In genomic region chr5:59660737-59661136, GRCh38 we compare ENCODE assay signal across 8 cellular contexts.
DNase-seq lines count a peak whose midpoint lies in the region; ATAC-seq and TF ChIP-seq lines count a peak whose summit lies in the region.
"Had no signal": no experiment of that assay in that cellular context is flagged by ENCODE, and none has a peak within 500 bp of the region (broad histone marks: within the 10 kb centered on the region; RNA-seq: fewer than 3 reads in every experiment).

No MANE protein-coding gene starts in this region.

- H3K4me3 ChIP-seq in body of pancreas, result no peak overlapping the region
- no peak overlapping the region for H3K4me3 ChIP-seq in ovary
- H3K4me3 ChIP-seq: SK-N-MC had no signal

- TF ChIP-seq POLR2A in body of pancreas (IDR thresholded peaks at IDR 0.05), result no peak
- TF ChIP-seq POLR2A in ovary (IDR thresholded peaks at IDR 0.05), result no peak

- H3K4me1 ChIP-seq in body of pancreas (no peaks in the 10 kb centered on the region), ovary (ENCODE audit: insufficient read depth) (no peaks in the 10 kb centered on the region)

- H3K9me3 ChIP-seq in body of pancreas (no peaks in the 10 kb centered on the region), ovary (no peaks in the 10 kb centered on the region)

- intact Hi-C loops in body of pancreas (cut with DNase I) (loop anchor here (10.0 kb wide), 1 partner anchor 256 kb away; no protein-coding TSS in a partner anchor), ovary (cut with DNase I) (no loop called here)

- no peaks in the 10 kb centered on the region for H3K27me3 ChIP-seq in body of pancreas
- H3K27me3 ChIP-seq in ovary, result no peaks in the 10 kb centered on the region

- DNase-seq in body of pancreas (no peak), pons (ENCODE audit: low spot score) (peak; percentile 67), ovary (no peak)

- 10 to 13% methylated on average over 1 of the region's 1 CpG for WGBS in body of pancreas, 2 donors
- WGBS in ovary, 3 donors, result 0 to 5% (median 0%) methylated on average over 1 of the region's 1 CpG

- TF ChIP-seq CTCF in body of pancreas (IDR thresholded peaks at IDR 0.05) (peak in 5 of 7 experiments; percentile 19 to 41 (median 34)), ovary (IDR thresholded peaks at IDR 0.05) (no peak)

- TF ChIP-seq EP300 in ovary (IDR thresholded peaks at IDR 0.05), result no peak

- H3K27ac ChIP-seq in body of pancreas (no peak overlapping the region), ovary (no peak overlapping the region)
- H3K27ac ChIP-seq: SK-N-MC had no signal

- ATAC-seq in GM18502 (IDR thresholded peaks at IDR 0.05; ENCODE audit: poor library complexity, unreplicated experiment), result peak; percentile 58
- ATAC-seq in HG03520 (IDR thresholded peaks at IDR 0.05; ENCODE audit: unreplicated experiment), result peak; percentile 51
- ATAC-seq in body of pancreas, result no peak
- no peak for ATAC-seq in GM21515 (IDR thresholded peaks at IDR 0.05; ENCODE audit: unreplicated experiment)
- ATAC-seq in GM21737 (IDR thresholded peaks at IDR 0.05; ENCODE audit: unreplicated experiment), result no peak

- H3K36me3 ChIP-seq in body of pancreas (replicated peaks in 1 of 2; ENCODE audit: insufficient read depth in 1 of 2, low read depth in 2 of 2) (no peaks in the 10 kb centered on the region), ovary (no peaks in the 10 kb centered on the region)

Comparison
In these comparisons a context has a peak if more than half of its experiments do, and no peak if none do; other contexts are left out.
1. ATAC-seq: peak in GM18502 (single experiment) and HG03520 (single experiment); none in body of pancreas (single experiment), GM21515 (single experiment) and GM21737 (single experiment).
2. CTCF ChIP-seq: peak in body of pancreas (5 of 7); none in ovary (0 of 3).